ENCODE assay signal across 8 cellular contexts in genomic region chr6:57316581-57317059, GRCh38. TPM values are rescaled to one million over a fixed set of nuclear protein-coding genes. Genes with fewer than 3 reads are reported as not detected.
A peak's percentile ranks its signal among the peaks of the same experiment; 100 is the strongest.
DNase-seq lines count a peak whose midpoint lies in the region; ATAC-seq and TF ChIP-seq lines count a peak whose summit lies in the region.

No MANE protein-coding gene starts in this region.

- intact Hi-C loops in lower lobe of right lung (cut with DNase I), result no loop called here

- H3K36me3 ChIP-seq in ectodermal cell (ENCODE audit: control insufficient read depth, insufficient read depth, low read length) (peaks cover 8% of the 10 kb centered on the region), lower lobe of right lung (peaks cover 25% of the 10 kb centered on the region)

- H3K27ac ChIP-seq in C4-2B, result peak overlapping the region; percentile 75
- H3K27ac ChIP-seq in ectodermal cell (ENCODE audit: insufficient read depth, low read depth, low read length, poor library complexity, severe bottlenecking), result no peak overlapping the region
- H3K27ac ChIP-seq in lower lobe of right lung, result peak overlapping the region; percentile 66

- no peaks in the 10 kb centered on the region for H3K27me3 ChIP-seq in ectodermal cell (ENCODE audit: control insufficient read depth, insufficient read depth, low read length, poor library complexity, severe bottlenecking)
- H3K27me3 ChIP-seq in lower lobe of right lung (ENCODE audit: low read depth), result no peaks in the 10 kb centered on the region

- WGBS in ectodermal cell, 2 experiments, result 0 to 1% methylated on average over 26 of the region's 26 CpGs

- DNase-seq in GM19240 (ENCODE audit: insufficient read length, low spot score) (peak; percentile 70), NCI-H526 treated with DMSO at 0.1 percent for 48 hours (lab: John Stamatoyannopoulos, UW) (peak; percentile 87), lower lobe of right lung (peak; percentile 80)
- peak; percentile 76 to 79 for DNase-seq in activated CD4-positive, alpha-beta T cell treated with anti-CD3 and anti-CD28 coated beads, Interleukin-2, amount 50 U/mL, for 4 hours
- peak; percentile 54 to 71 (median 69) for DNase-seq in stimulated activated CD4-positive, alpha-beta T cell treated with anti-CD3 and anti-CD28 coated beads, TNF-alpha, amount 100 ng/mL, for 4 hours (ENCODE audit: low read depth in 3 of 3)

- H3K9me3 ChIP-seq in ectodermal cell (ENCODE audit: control insufficient read depth, low read length) (no peaks in the 10 kb centered on the region), lower lobe of right lung (no peaks in the 10 kb centered on the region)

- peak overlapping the region; percentile 92 for H3K4me3 ChIP-seq in ectodermal cell (ENCODE audit: insufficient read depth, low read depth, low read length)
- H3K4me3 ChIP-seq in lower lobe of right lung, result peak overlapping the region; percentile 74

- TF ChIP-seq CTCF in C4-2B (conservative IDR thresholded peaks at IDR 0.05) (peak; percentile 89), lower lobe of right lung (IDR thresholded peaks at IDR 0.05) (peak; percentile 79)

- peaks cover 6% of the 10 kb centered on the region for H3K4me1 ChIP-seq in ectodermal cell (ENCODE audit: control insufficient read depth, insufficient read depth, low read length)
- peaks cover 13% of the 10 kb centered on the region for H3K4me1 ChIP-seq in lower lobe of right lung

- ATAC-seq in HG03460 (IDR thresholded peaks at IDR 0.05; ENCODE audit: unreplicated experiment) (peak; percentile 86), lower lobe of right lung (peak; percentile 95 to 97)

RNA-seq across cellular contexts. Expression of gene PRIM2, which starts 0.8 kb away (rescaled TPM):
- 50.0 TPM for polyA plus RNA-seq in ectodermal cell (2013, experiment 1 of 4)
- 48.2 TPM for polyA plus RNA-seq in ectodermal cell (2013, experiment 2 of 4)
- polyA plus RNA-seq in ectodermal cell (2013, experiment 3 of 4), result 26.4 TPM
- polyA plus RNA-seq in ectodermal cell (2013, experiment 4 of 4), result 25.3 TPM
- total RNA-seq in lower lobe of right lung, result 9.1 TPM
